ENCODE assay signal across 1 cellular context in the genomic region with DNA sequence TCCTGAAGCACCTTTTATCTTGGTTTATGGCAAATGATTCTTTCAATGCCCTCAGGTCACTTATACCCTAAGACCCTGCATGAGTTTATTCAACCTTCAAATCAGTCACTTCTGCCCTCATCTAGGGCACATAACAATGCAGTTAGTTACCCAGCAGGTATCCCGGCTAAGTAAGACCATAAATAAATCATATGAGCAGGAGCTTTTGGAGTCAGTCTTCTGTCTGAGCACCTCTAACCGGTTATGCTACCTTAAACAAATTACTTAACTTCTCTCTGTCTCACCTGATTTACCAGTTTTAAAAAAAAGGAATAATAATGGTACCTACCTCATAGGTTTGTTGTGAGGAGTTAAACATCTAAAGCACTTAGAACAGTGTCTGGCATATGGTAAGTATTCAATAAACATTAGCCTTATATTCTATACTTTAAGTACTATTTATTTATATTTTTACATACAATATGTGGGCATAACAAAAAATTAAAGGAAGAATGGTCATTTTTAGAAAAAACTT. TPM values are rescaled to one million over a fixed set of nuclear protein-coding genes. Genes with fewer than 3 reads are reported as not detected.
"Had no signal": no experiment of that assay in that cellular context is flagged by ENCODE, and none has a peak within 500 bp of the region (broad histone marks: within the 10 kb centered on the region; RNA-seq: fewer than 3 reads in every experiment).

No MANE protein-coding gene starts in this region.

RNA-seq across cellular contexts. Expression of gene FAM72B, which starts 16.9 kb away (rescaled TPM):
- total RNA-seq: ascending aorta had no signal
